ENCODE assay signal across 8 cellular contexts in genomic region chrX:38326086-38326485, GRCh38. TPM values are rescaled to one million over a fixed set of nuclear protein-coding genes. Genes with fewer than 3 reads are reported as not detected.
DNase-seq lines count a peak whose midpoint lies in the region; ATAC-seq and TF ChIP-seq lines count a peak whose summit lies in the region.

No MANE protein-coding gene starts in this region.

- no peak for DNase-seq in H7
- no peak for DNase-seq in fibroblast of mammary gland (ENCODE audit: low read depth)
- DNase-seq in WERI-Rb-1 = no peak
- DNase-seq in effector CD4-positive, alpha-beta T cell = no peak
- no peak for DNase-seq in testis

- H3K4me1 ChIP-seq in skeletal muscle satellite cell (ENCODE audit: control insufficient read depth, insufficient read depth, low read length) (peaks cover 14% of the 10 kb centered on the region), testis (no peaks in the 10 kb centered on the region)

- H3K4me2 ChIP-seq in skeletal muscle satellite cell (ENCODE audit: low read length) = peak overlapping the region; percentile 77

- ATAC-seq in HG03378 (IDR thresholded peaks at IDR 0.05; ENCODE audit: unreplicated experiment) = no peak

- no peaks in the 10 kb centered on the region for H3K36me3 ChIP-seq in H7 (replicated peaks; ENCODE audit: control insufficient read depth, insufficient read depth, low read length)
- H3K36me3 ChIP-seq in skeletal muscle satellite cell (ENCODE audit: insufficient read depth, low read length) = no peaks in the 10 kb centered on the region
- H3K36me3 ChIP-seq in WERI-Rb-1 = no peaks in the 10 kb centered on the region
- no peaks in the 10 kb centered on the region for H3K36me3 ChIP-seq in testis (ENCODE audit: low read depth, missing control alignments)

- no peak for TF ChIP-seq POLR2A in testis (IDR thresholded peaks at IDR 0.05)

- peak overlapping the region; percentile 71 for H3K27ac ChIP-seq in VCaP
- no peak overlapping the region for H3K27ac ChIP-seq in WERI-Rb-1
- H3K27ac ChIP-seq in testis = peak overlapping the region in 1 of 2 donors; percentile 72

- 57 to 69% methylated on average over 3 of the region's 3 CpGs for WGBS in testis, 2 donors

- H3K27me3 ChIP-seq in H7 (ENCODE audit: control insufficient read depth, insufficient read depth, low read length) (no peaks in the 10 kb centered on the region), skeletal muscle satellite cell (ENCODE audit: control insufficient read depth, insufficient read depth, low read length) (no peaks in the 10 kb centered on the region), WERI-Rb-1 (ENCODE audit: insufficient read depth, low read depth, severe bottlenecking) (peaks cover 9% of the 10 kb centered on the region), testis (no peaks in the 10 kb centered on the region)

- no peak for TF ChIP-seq CTCF in VCaP (conservative IDR thresholded peaks at IDR 0.05)
- TF ChIP-seq CTCF in fibroblast of mammary gland (conservative IDR thresholded peaks at IDR 0.05; ENCODE audit: control insufficient read depth, insufficient read depth, low read depth, low read length) = no peak
- no peak for TF ChIP-seq CTCF in WERI-Rb-1 (IDR thresholded peaks at IDR 0.05; ENCODE audit: low read depth, low read length)
- TF ChIP-seq CTCF in testis (IDR thresholded peaks at IDR 0.05) = no peak

- intact Hi-C loops in testis (cut with DNase I; ENCODE audit: low total_unique reads) = no loop called here

- H3K9me3 ChIP-seq in skeletal muscle satellite cell (replicated peaks; ENCODE audit: low read length) (no peaks in the 10 kb centered on the region), WERI-Rb-1 (ENCODE audit: severe bottlenecking) (no peaks in the 10 kb centered on the region), testis (no peaks in the 10 kb centered on the region)

- H3K4me3 ChIP-seq in H7 (ENCODE audit: insufficient read depth, low read depth, low read length) = peak overlapping the region; percentile 73
- peak overlapping the region; percentile 57 for H3K4me3 ChIP-seq in fibroblast of mammary gland (ENCODE audit: control insufficient read depth, low read depth, low read length)
- H3K4me3 ChIP-seq in skeletal muscle satellite cell (ENCODE audit: low read length) = peak overlapping the region; percentile 76
- H3K4me3 ChIP-seq in WERI-Rb-1 (ENCODE audit: low read depth, low read length) = no peak overlapping the region; the same call in 1 of the 2 replicates
- H3K4me3 ChIP-seq in testis = peak overlapping the region in 1 of 2 donors; percentile 73

- peak overlapping the region; percentile 85 for H3K9ac ChIP-seq in skeletal muscle satellite cell (ENCODE audit: low read depth, low read length)

RNA-seq across cellular contexts. Expression of gene RPGR, which starts 1.2 kb away (rescaled TPM):
- 6.8 and 7.3 TPM in 2 replicates for total RNA-seq in H7 (2014; rRNA removed; shearing (Covaris generic))
- total RNA-seq in skeletal muscle satellite cell (2012; rRNA removed) = 11.8 and 20.0 TPM in 2 replicates
- total RNA-seq in testis = 10 to 100 TPM; 21.0 to 25.6 TPM
- 8.0 TPM for polyA plus RNA-seq in testis (ENCODE audit: insufficient read depth, low read depth, low replicate concordance)

RNA-seq across cellular contexts. Expression of gene OTC, which starts 26.3 kb away (rescaled TPM):
- not detected in 2 replicates for total RNA-seq in H7 (2014; rRNA removed; shearing (Covaris generic))
- total RNA-seq in skeletal muscle satellite cell (2012; rRNA removed) = not detected in 2 replicates
- under 1 TPM; 0.39 to 0.68 TPM for total RNA-seq in testis
- 0.55 TPM for polyA plus RNA-seq in testis (ENCODE audit: insufficient read depth, low read depth, low replicate concordance)
